In genomic region chr3:183099026-183099837, GRCh38 we compare ENCODE assay signal across 8 cellular contexts. TPM values are rescaled to one million over a fixed set of nuclear protein-coding genes. Genes with fewer than 3 reads are reported as not detected.
A peak's percentile ranks its signal among the peaks of the same experiment; 100 is the strongest.
DNase-seq lines count a peak whose midpoint lies in the region; ATAC-seq and TF ChIP-seq lines count a peak whose summit lies in the region.

Gene MCCC1, minus strand, starts transcription at chr3:183099496. Its CDS starts 56 bp downstream, at chr3:183099440.

- H3K36me3 ChIP-seq in prostate gland = no peaks in the 10 kb centered on the region
- no peaks in the 10 kb centered on the region for H3K36me3 ChIP-seq in urinary bladder (ENCODE audit: insufficient read depth)

- WGBS in prostate gland = 6% methylated on average over 60 of the region's 60 CpGs
- under 1% methylated on average over 60 of the region's 60 CpGs for WGBS in urinary bladder

- in situ Hi-C loops in GM13976 (cut with MboI; ENCODE audit: low sequenced_read_pairs, unreplicated experiment) = no loop called here

- no peaks in the 10 kb centered on the region for H3K9me3 ChIP-seq in prostate gland

- ATAC-seq in HG02870 (IDR thresholded peaks at IDR 0.05; ENCODE audit: unreplicated experiment) (peak; percentile 98), left ventricle myocardium superior (peak; percentile 99)

- H3K4me3 ChIP-seq in prostate gland (peak within 1 kb of the TSS; percentile 70 to 79), urinary bladder (ENCODE audit: low read depth, low read length) (peak within 1 kb of the TSS; percentile 61)

- no peaks in the 10 kb centered on the region for H3K27me3 ChIP-seq in prostate gland (replicated peaks; ENCODE audit: insufficient read depth)

- H3K4me1 ChIP-seq in prostate gland (replicated peaks) (no peaks in the 10 kb centered on the region), urinary bladder (ENCODE audit: insufficient read depth) (no peaks in the 10 kb centered on the region)

- intact Hi-C loops in left ventricle myocardium superior (cut with micrococcal nuclease) (no loop called here), prostate gland (cut with DNase I) (loop anchor here (5.0 to 10.0 kb wide), 3 partner anchors 114 to 194 kb away; partner anchors contain the start of gene DCUN1D1)

- DNase-seq in GM13976 (ENCODE audit: low spot score) (peak; percentile 98), NCI-H1694 treated with DMSO at 0.1 percent for 48 hours (lab: John Stamatoyannopoulos, UW) (peak; percentile 97), T-helper 2 cell (peak; percentile 91 to 99 (median 96)), left ventricle myocardium superior (peak; percentile 97), prostate gland (ENCODE audit: low spot score) (peak; percentile 100)

- TF ChIP-seq POLR2A in prostate gland (IDR thresholded peaks at IDR 0.05) = peak; percentile 93

- H3K27ac ChIP-seq in angular gyrus (ENCODE audit: low read depth, low read length) (peak within 1 kb of the TSS; percentile 95), prostate gland (peak within 1 kb of the TSS; percentile 89 to 90), urinary bladder (ENCODE audit: low read depth) (peak within 1 kb of the TSS; percentile 93)

- no peak for TF ChIP-seq CTCF in GM13976 (IDR thresholded peaks at IDR 0.05; ENCODE audit: borderline replicate concordance, control extremely low read depth, extremely low read depth, insufficient read depth, missing control alignments)
- peak in 2 of 4 experiments; percentile 15 to 29 for TF ChIP-seq CTCF in prostate gland (IDR thresholded peaks at IDR 0.05)

RNA-seq across cellular contexts. Expression of gene MCCC1, which starts in this region (rescaled TPM):
- total RNA-seq in left ventricle myocardium superior (48.4 TPM), prostate gland (10 to 100 TPM; 37.5 to 54.6 TPM), urinary bladder (42.9 TPM)
- polyA plus RNA-seq in urinary bladder = 28.1 TPM

Comparison
In these comparisons a context has a peak if more than half of its experiments do, and no peak if none do; other contexts are left out.
1. Peak in every context shown above with its lines: DNase-seq, ATAC-seq, H3K4me3 ChIP-seq and H3K27ac ChIP-seq.